Comparison of ENCODE assay signal across 8 cellular contexts in the genomic region with DNA sequence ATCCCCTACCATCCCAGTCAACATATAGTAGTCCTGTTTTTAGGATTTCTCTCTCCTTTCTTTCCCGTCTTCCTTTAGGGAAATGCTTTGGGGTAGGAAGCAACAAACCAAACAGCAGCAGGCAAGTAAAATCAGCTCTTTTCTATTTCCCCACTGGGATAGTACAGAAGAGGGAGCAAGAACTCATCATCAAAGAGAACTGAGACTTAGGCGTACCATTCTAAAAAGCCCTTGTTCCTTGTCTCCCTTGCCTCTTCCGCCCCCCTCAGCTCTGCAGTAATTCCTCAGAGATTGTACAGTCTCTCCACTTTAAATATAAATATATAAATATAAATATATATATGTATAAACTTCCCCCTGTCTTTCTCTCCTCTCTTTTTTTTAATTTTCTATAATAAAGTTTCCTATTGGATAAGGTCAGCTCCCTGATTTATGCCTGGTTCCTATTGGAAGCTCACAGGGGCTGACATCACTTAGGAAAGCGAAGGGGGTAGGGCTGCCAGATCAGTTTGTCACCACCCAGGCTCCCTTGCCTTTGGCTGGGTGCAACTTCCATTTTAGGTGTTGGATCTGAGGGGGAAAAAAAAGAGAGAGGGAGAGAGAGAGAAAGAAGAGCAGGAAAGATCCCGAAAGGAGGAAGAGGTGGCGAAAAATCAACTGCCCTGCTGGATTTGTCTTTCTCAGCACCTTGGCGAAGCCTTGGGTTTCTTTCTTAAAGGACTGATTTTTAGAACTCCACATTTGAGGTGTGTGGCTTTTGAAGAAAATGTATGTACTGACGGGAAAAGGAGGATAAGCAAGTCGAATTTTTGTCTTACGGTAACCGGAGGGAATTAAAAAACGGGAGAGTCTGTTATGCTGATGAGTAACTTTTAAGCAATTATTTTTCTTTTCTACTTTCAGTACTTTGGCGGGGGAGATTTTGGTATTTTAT. TPM values are rescaled to one million over a fixed set of nuclear protein-coding genes. Genes with fewer than 3 reads are reported as not detected.
DNase-seq lines count a peak whose midpoint lies in the region; ATAC-seq, FAIRE-seq and TF ChIP-seq lines count a peak whose summit lies in the region.

A gene with protein sequence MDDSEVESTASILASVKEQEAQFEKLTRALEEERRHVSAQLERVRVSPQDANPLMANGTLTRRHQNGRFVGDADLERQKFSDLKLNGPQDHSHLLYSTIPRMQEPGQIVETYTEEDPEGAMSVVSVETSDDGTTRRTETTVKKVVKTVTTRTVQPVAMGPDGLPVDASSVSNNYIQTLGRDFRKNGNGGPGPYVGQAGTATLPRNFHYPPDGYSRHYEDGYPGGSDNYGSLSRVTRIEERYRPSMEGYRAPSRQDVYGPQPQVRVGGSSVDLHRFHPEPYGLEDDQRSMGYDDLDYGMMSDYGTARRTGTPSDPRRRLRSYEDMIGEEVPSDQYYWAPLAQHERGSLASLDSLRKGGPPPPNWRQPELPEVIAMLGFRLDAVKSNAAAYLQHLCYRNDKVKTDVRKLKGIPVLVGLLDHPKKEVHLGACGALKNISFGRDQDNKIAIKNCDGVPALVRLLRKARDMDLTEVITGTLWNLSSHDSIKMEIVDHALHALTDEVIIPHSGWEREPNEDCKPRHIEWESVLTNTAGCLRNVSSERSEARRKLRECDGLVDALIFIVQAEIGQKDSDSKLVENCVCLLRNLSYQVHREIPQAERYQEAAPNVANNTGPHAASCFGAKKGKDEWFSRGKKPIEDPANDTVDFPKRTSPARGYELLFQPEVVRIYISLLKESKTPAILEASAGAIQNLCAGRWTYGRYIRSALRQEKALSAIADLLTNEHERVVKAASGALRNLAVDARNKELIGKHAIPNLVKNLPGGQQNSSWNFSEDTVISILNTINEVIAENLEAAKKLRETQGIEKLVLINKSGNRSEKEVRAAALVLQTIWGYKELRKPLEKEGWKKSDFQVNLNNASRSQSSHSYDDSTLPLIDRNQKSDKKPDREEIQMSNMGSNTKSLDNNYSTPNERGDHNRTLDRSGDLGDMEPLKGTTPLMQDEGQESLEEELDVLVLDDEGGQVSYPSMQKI (plus strand): TSS at position 502 of the 934 bp plus-strand sequence. CDS start 29,677 bp downstream, outside the sequence.

- peaks cover 48% of the 10 kb centered on the region for H3K79me2 ChIP-seq in keratinocyte (ENCODE audit: control insufficient read depth, insufficient read depth, low read length)

- H3K36me3 ChIP-seq in keratinocyte (ENCODE audit: control insufficient read depth in 2 of 2, extremely low read depth in 1 of 2, insufficient read depth in 2 of 2, low read length in 2 of 2) = no peaks in the 10 kb centered on the region

- H3K4me3 ChIP-seq in keratinocyte (ENCODE audit: control insufficient read depth in 2 of 3, extremely low read depth in 1 of 3, insufficient read depth in 2 of 3, low read depth in 1 of 3, low read length in 3 of 3) (peak within 1 kb of the TSS; percentile 63 to 100 (median 99)), skin epidermis (peak within 1 kb of the TSS; percentile 46 to 65 (median 53))

- H3K4me2 ChIP-seq in keratinocyte (ENCODE audit: control insufficient read depth, extremely low read depth, insufficient read depth, low read depth, low read length) = peak within 1 kb of the TSS; percentile 97

- H4K20me1 ChIP-seq in keratinocyte (ENCODE audit: control insufficient read depth, extremely low read depth, insufficient read depth, low read length) = peaks cover 16% of the 10 kb centered on the region

- dilution Hi-C loops in keratinocyte (cut with MboI; ENCODE audit: extremely low pct_ligation_motif_present, low sequenced_read_pairs) = no loop called here

- H3K27ac ChIP-seq in cingulate gyrus (ENCODE audit: low read depth, low read length) = peak within 1 kb of the TSS; percentile 94
- H3K27ac ChIP-seq in keratinocyte (ENCODE audit: control insufficient read depth, insufficient read depth, low read length) = peak within 1 kb of the TSS; percentile 100
- H3K27ac ChIP-seq in skin epidermis = peak within 1 kb of the TSS; percentile 74 to 98 (median 90)

- H2AFZ ChIP-seq in keratinocyte (ENCODE audit: control insufficient read depth, low read length) = peak within 1 kb of the TSS; percentile 98

- no peaks in the 10 kb centered on the region for H3K9me3 ChIP-seq in keratinocyte (ENCODE audit: control insufficient read depth, low read depth, low read length)

- no peaks in the 10 kb centered on the region for H3K9me1 ChIP-seq in keratinocyte (ENCODE audit: control insufficient read depth, extremely low read depth, insufficient read depth, low read length)

- ATAC-seq in GM19438 (IDR thresholded peaks at IDR 0.05; ENCODE audit: low read depth, unreplicated experiment) (peak; percentile 94), HG03521 (IDR thresholded peaks at IDR 0.05; ENCODE audit: unreplicated experiment) (peak; percentile 97)

- peak; percentile 56 for FAIRE-seq in keratinocyte (lab: Jason Lieb, UNC)

- TF ChIP-seq CTCF in keratinocyte (optimal IDR thresholded peaks at IDR 0.05 in 1 of 3, IDR thresholded peaks at IDR 0.05 in 1 of 3, conservative IDR thresholded peaks at IDR 0.05 in 1 of 3; ENCODE audit: extremely low read depth in 1 of 3, insufficient read depth in 2 of 3, low read length in 3 of 3) = no peak

- no peaks in the 10 kb centered on the region for H3K27me3 ChIP-seq in keratinocyte (ENCODE audit: control insufficient read depth, extremely low read depth, insufficient read depth, low read length)

- peak; percentile 79 for DNase-seq in DMS 273 treated with DMSO at 0.1 percent for 48 hours (lab: John Stamatoyannopoulos, UW)
- DNase-seq in keratinocyte (ENCODE audit: low read depth, low spot score) = peak; percentile 64
- DNase-seq in activated CD8-positive, alpha-beta memory T cell treated with anti-CD3 and anti-CD28 coated beads, Interleukin-2, amount 50 U/mL, for 48 hours = no peak

- peak within 1 kb of the TSS; percentile 99 for H3K9ac ChIP-seq in keratinocyte (ENCODE audit: control insufficient read depth, extremely low read depth, insufficient read depth, low read length)

- H3K4me1 ChIP-seq in keratinocyte (ENCODE audit: control insufficient read depth, extremely low read depth, insufficient read depth, low read length) = peaks cover 27% of the 10 kb centered on the region

TF ChIP-seq in PFSK-1, 5 proteins besides CTCF, POLR2A, EP300 and RAD21:
- TF ChIP-seq FOXP2 (optimal IDR thresholded peaks at IDR 0.05; ENCODE audit: borderline replicate concordance, extremely low read depth, extremely low read length, insufficient read depth) (no peak), POLR2AphosphoS5 (IDR thresholded peaks at IDR 0.05; ENCODE audit: low read depth, low read length) (peak; percentile 90; the same call in 1 of the 2 replicates), TAF1 (IDR thresholded peaks at IDR 0.05; ENCODE audit: borderline replicate concordance, insufficient read depth, low read length) (peak; percentile 86; the same call in 1 of the 2 replicates), SIN3A (IDR thresholded peaks at IDR 0.05; ENCODE audit: borderline replicate concordance, insufficient read depth, low read length) (no peak)
- TF ChIP-seq, protein P1, sequence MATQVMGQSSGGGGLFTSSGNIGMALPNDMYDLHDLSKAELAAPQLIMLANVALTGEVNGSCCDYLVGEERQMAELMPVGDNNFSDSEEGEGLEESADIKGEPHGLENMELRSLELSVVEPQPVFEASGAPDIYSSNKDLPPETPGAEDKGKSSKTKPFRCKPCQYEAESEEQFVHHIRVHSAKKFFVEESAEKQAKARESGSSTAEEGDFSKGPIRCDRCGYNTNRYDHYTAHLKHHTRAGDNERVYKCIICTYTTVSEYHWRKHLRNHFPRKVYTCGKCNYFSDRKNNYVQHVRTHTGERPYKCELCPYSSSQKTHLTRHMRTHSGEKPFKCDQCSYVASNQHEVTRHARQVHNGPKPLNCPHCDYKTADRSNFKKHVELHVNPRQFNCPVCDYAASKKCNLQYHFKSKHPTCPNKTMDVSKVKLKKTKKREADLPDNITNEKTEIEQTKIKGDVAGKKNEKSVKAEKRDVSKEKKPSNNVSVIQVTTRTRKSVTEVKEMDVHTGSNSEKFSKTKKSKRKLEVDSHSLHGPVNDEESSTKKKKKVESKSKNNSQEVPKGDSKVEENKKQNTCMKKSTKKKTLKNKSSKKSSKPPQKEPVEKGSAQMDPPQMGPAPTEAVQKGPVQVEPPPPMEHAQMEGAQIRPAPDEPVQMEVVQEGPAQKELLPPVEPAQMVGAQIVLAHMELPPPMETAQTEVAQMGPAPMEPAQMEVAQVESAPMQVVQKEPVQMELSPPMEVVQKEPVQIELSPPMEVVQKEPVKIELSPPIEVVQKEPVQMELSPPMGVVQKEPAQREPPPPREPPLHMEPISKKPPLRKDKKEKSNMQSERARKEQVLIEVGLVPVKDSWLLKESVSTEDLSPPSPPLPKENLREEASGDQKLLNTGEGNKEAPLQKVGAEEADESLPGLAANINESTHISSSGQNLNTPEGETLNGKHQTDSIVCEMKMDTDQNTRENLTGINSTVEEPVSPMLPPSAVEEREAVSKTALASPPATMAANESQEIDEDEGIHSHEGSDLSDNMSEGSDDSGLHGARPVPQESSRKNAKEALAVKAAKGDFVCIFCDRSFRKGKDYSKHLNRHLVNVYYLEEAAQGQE (IDR thresholded peaks at IDR 0.05; ENCODE audit: insufficient read depth in 1 of 2, low read depth in 2 of 2, low read length in 2 of 2) = peak in 1 of 2 experiments; percentile 24; a peak in 1 of 4 replicates

RNA-seq across cellular contexts. Expression of the gene that starts here (rescaled TPM):
- 31.7 TPM for polyA plus RNA-seq in PFSK-1 (2012; ENCODE audit: insufficient read length, low read depth)
- polyA plus RNA-seq in keratinocyte = 125 to 187 TPM (median 144 TPM) in 3 replicates
- polyA plus RNA-seq in keratinocyte (2011; ENCODE audit: low read depth) = 91.5 TPM
- polyA plus RNA-seq in keratinocyte (2011; cell fraction: cytosol; rRNA removed) = 84.0 and 129 TPM in 2 replicates
- polyA plus RNA-seq in keratinocyte (2011; cell fraction: nucleus; rRNA removed) = 203 and 221 TPM in 2 replicates
- polyA plus RNA-seq in keratinocyte (2012; ENCODE audit: low replicate concordance) = 98.6 and 103 TPM in 2 replicates
- 413 to 516 TPM (median 498 TPM) in 3 replicates for polyA minus RNA-seq in keratinocyte
- 134 TPM for polyA minus RNA-seq in keratinocyte (2011; cell fraction: cytosol; rRNA and poly(A)+ RNA removed)
- 216 and 381 TPM in 2 replicates for polyA minus RNA-seq in keratinocyte (2011; cell fraction: nucleus; rRNA and poly(A)+ RNA removed)
